In genomic region chr5:154589511-154589910, GRCh38 we compare ENCODE assay signal across 21 cellular contexts.
"Had no signal": no experiment of that assay in that cellular context is flagged by ENCODE, and none has a peak within 500 bp of the region (broad histone marks: within the 10 kb centered on the region; RNA-seq: fewer than 3 reads in every experiment).

No MANE protein-coding gene starts in this region.

- H3K36me3 ChIP-seq: heart left ventricle, left ventricle myocardium inferior, pancreas, prostate gland, spleen, suprapubic skin, tibial nerve, uterus had no signal

- H3K4me3 ChIP-seq: heart left ventricle, left ventricle myocardium inferior, pancreas, prostate gland, skin epidermis, spleen, suprapubic skin, tibial nerve, uterus had no signal

- H3K27ac ChIP-seq: heart left ventricle, left ventricle myocardium inferior, pancreas, prostate gland, skin epidermis, spleen, suprapubic skin, tibial nerve, uterus had no signal

- H3K9me3 ChIP-seq: heart left ventricle, left ventricle myocardium inferior, pancreas, prostate gland, spleen, suprapubic skin, tibial nerve, uterus had no signal

- H3K4me1 ChIP-seq: heart left ventricle, left ventricle myocardium inferior, pancreas, prostate gland, spleen, suprapubic skin, uterus had no signal

- DNase-seq: heart left ventricle; immature natural killer cell; kidney; left colon; left ventricle myocardium inferior; mammary epithelial cell; mesenchymal stem cell; naive thymus-derived CD8-positive, alpha-beta T cell; nucleus accumbens; pancreas; retina; right cardiac atrium; spleen; stimulated activated CD4-positive, alpha-beta T cell treated with anti-CD3 and anti-CD28 coated beads, Interleukin-4, amount 100 ng/mL, for 24 hours; stimulated activated naive CD4-positive, alpha-beta T cell; uterus had no signal

- H3K27me3 ChIP-seq: pancreas, suprapubic skin, uterus had no signal

- FAIRE-seq: islet of Langerhans, kidney, pancreas had no signal
